20 cellular contexts compared by ENCODE assay signal in genomic region chr9:20702565-20702964, GRCh38. TPM values are rescaled to one million over a fixed set of nuclear protein-coding genes. Genes with fewer than 3 reads are reported as not detected.
DNase-seq lines count a peak whose midpoint lies in the region; ATAC-seq, FAIRE-seq and TF ChIP-seq lines count a peak whose summit lies in the region.
"Had no signal": no experiment of that assay in that cellular context is flagged by ENCODE, and none has a peak within 500 bp of the region (broad histone marks: within the 10 kb centered on the region; RNA-seq: fewer than 3 reads in every experiment).

No MANE protein-coding gene starts in this region.

- WGBS in A549 (ENCODE audit: missing lambda C conversion rate), result 65% methylated on average over 4 of the region's 4 CpGs

- H3K27ac Mint-ChIP-seq in nephron, result peak overlapping the region; percentile 17 to 31 (median 27)

- no peaks in the 10 kb centered on the region for H3K9me3 ChIP-seq in A549
- H3K9me3 ChIP-seq in endocrine pancreas (ENCODE audit: control insufficient read depth, low read length), result no peaks in the 10 kb centered on the region
- H3K9me3 ChIP-seq: BE2C, HAP-1 had no signal

- TF ChIP-seq CTCF in A549 (IDR thresholded peaks at IDR 0.05), result no peak
- no peak for TF ChIP-seq CTCF in nephron (IDR thresholded peaks at IDR 0.05; ENCODE audit: unreplicated experiment in 3 of 3)

- CTCF ChIA-PET in A549 (lab: Yijun Ruan, JAX), result interaction anchor here (1.9 kb wide), 1 partner anchor 78 kb away, joined by 6 read pairs; no protein-coding TSS in a partner anchor

- H3K9ac ChIP-seq in endocrine pancreas (ENCODE audit: control insufficient read depth, insufficient read depth, low read length), result no peak overlapping the region

- H3K27me3 ChIP-seq in endocrine pancreas (ENCODE audit: control insufficient read depth, insufficient read depth, low read length), result no peaks in the 10 kb centered on the region
- H3K27me3 ChIP-seq: BE2C had no signal

- POLR2A ChIA-PET in A549 (lab: Yijun Ruan, JAX), result interaction anchor here (3.5 kb wide), 1 partner anchor 18 kb away, joined by 14 read pairs; the partner anchor contains the start of gene FOCAD

- H3K4me3 ChIP-seq in A549, result no peak overlapping the region
- H3K4me3 ChIP-seq in endocrine pancreas (ENCODE audit: control insufficient read depth, insufficient read depth, low read length), result peak overlapping the region; percentile 11
- H3K4me3 ChIP-seq: HAP-1 had no signal

- no peaks in the 10 kb centered on the region for H3K9me3 Mint-ChIP-seq in nephron
- H3K9me3 Mint-ChIP-seq: CD4-positive, alpha-beta memory T cell had no signal

- no peaks in the 10 kb centered on the region for H3K27me3 Mint-ChIP-seq in nephron (ENCODE audit: low read depth)
- H3K27me3 Mint-ChIP-seq: CD4-positive, alpha-beta memory T cell had no signal

- no peak for TF ChIP-seq RAD21 in A549 (conservative IDR thresholded peaks at IDR 0.05 in 1 of 2, IDR thresholded peaks at IDR 0.05 in 1 of 2)

- ATAC-seq in A549 (no peak), left colon (peak; percentile 50)

- no peak for TF ChIP-seq POLR2A in A549 (IDR thresholded peaks at IDR 0.05; ENCODE audit: low read length)

- H3K4me1 ChIP-seq in A549 (peaks cover 9% of the 10 kb centered on the region; the same call in 2 of the 3 replicates), endocrine pancreas (ENCODE audit: control insufficient read depth, insufficient read depth, low read length) (peaks cover 28% of the 10 kb centered on the region)
- H3K4me1 ChIP-seq: BE2C had no signal

- H3K27ac ChIP-seq in A549 (no peak overlapping the region), caudate nucleus (ENCODE audit: low read depth, low read length) (no peak overlapping the region)
- H3K27ac ChIP-seq: C4-2B, HL-60 had no signal

- H3K4me1 Mint-ChIP-seq in nephron, result peaks cover 23% of the 10 kb centered on the region

- FAIRE-seq in A549 (lab: Jason Lieb, UNC), result peak; percentile 7
- FAIRE-seq: D721Med, GM19239, H1 had no signal

- DNase-seq in A549 (ENCODE audit: low read depth in 1 of 2, low spot score in 1 of 2) (no peak), left colon (no peak), Ammon's horn (ENCODE audit: low spot score) (no peak), caudate nucleus (lab: John Stamatoyannopoulos, UW) (no peak), HT-29 (ENCODE audit: low spot score) (no peak), SW480 (ENCODE audit: low spot score) (no peak)
- DNase-seq: 8988T; ACHN; BE2C; CD4-positive, alpha-beta memory T cell; DMS153; GF-D8 had no signal

- no peak for TF ChIP-seq EP300 in A549 (IDR thresholded peaks at IDR 0.05)

- intact Hi-C loops in left colon (cut with DNase I, micrococcal nuclease), result no loop called here

- 0 out of 3 replicates have a peak overlapping the region, but pooled peaks have one; percentile 0 for H3K4me2 ChIP-seq in A549

- H3K36me3 Mint-ChIP-seq in nephron (ENCODE audit: low read depth), result no peaks in the 10 kb centered on the region

- no peaks in the 10 kb centered on the region for H3K36me3 ChIP-seq in endocrine pancreas (ENCODE audit: control insufficient read depth, insufficient read depth, low read length)
- H3K36me3 ChIP-seq: BE2C, HAP-1 had no signal

- H3K4me3 Mint-ChIP-seq in nephron, result no peak overlapping the region
- H3K4me3 Mint-ChIP-seq: CD4-positive, alpha-beta memory T cell had no signal

TF ChIP-seq in A549, 52 proteins besides CTCF, POLR2A, EP300 and RAD21:
- no peak for TF ChIP-seq CHD4 (IDR thresholded peaks at IDR 0.05; ENCODE audit: borderline replicate concordance)
- no peak for TF ChIP-seq MAZ (IDR thresholded peaks at IDR 0.05; ENCODE audit: borderline replicate concordance, low read depth, low read length)
- no peak for TF ChIP-seq JUNB (IDR thresholded peaks at IDR 0.05)
TF ChIP-seq in A549: peak in this region for 0.

RNA-seq across cellular contexts. Expression of gene FOCAD, which starts 18.5 kb away (rescaled TPM):
- 53.8 and 71.7 TPM in 2 replicates for polyA plus RNA-seq in A549 (2011; rRNA removed)
- polyA plus RNA-seq in A549 (2012; cell fraction: cytosol; rRNA removed), result 10.1 and 12.5 TPM in 2 replicates
- 12.2 and 20.2 TPM in 2 replicates for polyA plus RNA-seq in A549 (2012; cell fraction: nucleus; rRNA removed)
- polyA plus RNA-seq in A549 (2017; fragmentation: RNase III; extraction: RNeasy Plus Mini Kit Qiagen cat#74134 plus additional on column Dnase treatment), result 21.7 to 23.1 TPM (median 22.0 TPM) in 3 replicates
- polyA minus RNA-seq in A549 (2011; rRNA and poly(A)+ RNA removed), result 138 and 140 TPM in 2 replicates
- 10 to 100 TPM; 21.5 to 29.2 TPM for total RNA-seq in left colon
- total RNA-seq in HT-29 (2014; rRNA removed; shearing (Covaris generic)), result 13.4 and 18.3 TPM in 2 replicates
